17 cellular contexts compared by ENCODE assay signal in the genomic region with DNA sequence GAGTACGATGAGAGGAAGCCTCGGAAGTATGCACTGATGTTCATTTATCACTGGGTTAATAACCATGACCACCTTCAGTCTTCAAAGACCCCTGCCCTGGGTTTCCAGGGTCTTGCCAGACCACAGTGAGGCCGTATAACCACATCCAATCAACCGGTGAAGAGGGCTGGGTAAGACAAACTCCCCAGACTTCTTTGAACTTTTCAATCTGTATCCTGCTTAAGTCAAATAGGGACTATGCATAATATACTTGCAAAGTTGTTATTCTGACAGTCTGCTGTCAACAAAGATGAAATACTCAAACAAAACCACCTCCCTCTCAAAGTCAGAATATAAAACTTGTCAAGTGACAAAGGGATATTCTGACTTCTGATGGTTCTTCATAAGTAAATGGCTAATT. TPM values are rescaled to one million over a fixed set of nuclear protein-coding genes. Genes with fewer than 3 reads are reported as not detected.
DNase-seq lines count a peak whose midpoint lies in the region; ATAC-seq and TF ChIP-seq lines count a peak whose summit lies in the region.
"Had no signal": no experiment of that assay in that cellular context is flagged by ENCODE, and none has a peak within 500 bp of the region (broad histone marks: within the 10 kb centered on the region; RNA-seq: fewer than 3 reads in every experiment).

No MANE protein-coding gene starts in this region.

- H3K27me3 Mint-ChIP-seq in CD8-positive, alpha-beta T cell (ENCODE audit: low read depth): no peaks in the 10 kb centered on the region
- peaks cover 6% of the 10 kb centered on the region for H3K27me3 Mint-ChIP-seq in endothelial cell (ENCODE audit: unreplicated experiment)

- H3K4me1 Mint-ChIP-seq in CD8-positive, alpha-beta T cell (ENCODE audit: low read depth): peaks cover 50% of the 10 kb centered on the region
- peaks cover 47% of the 10 kb centered on the region for H3K4me1 Mint-ChIP-seq in endothelial cell (ENCODE audit: unreplicated experiment)

- no peak for TF ChIP-seq CTCF in CD8-positive, alpha-beta T cell (IDR thresholded peaks at IDR 0.05)
- TF ChIP-seq CTCF in neutrophil (IDR thresholded peaks at IDR 0.05) (no peak), endothelial cell (IDR thresholded peaks at IDR 0.05; ENCODE audit: unreplicated experiment) (no peak)

- no peak overlapping the region for H2AK5ac ChIP-seq in mesendoderm (ENCODE audit: low read length)

- DNase-seq in CD8-positive, alpha-beta T cell: no peak
- DNase-seq in mesendoderm (no peak), endothelial cell (ENCODE audit: low spot score) (no peak), NCI-H345 treated with DMSO at 0.1 percent for 48 hours (lab: John Stamatoyannopoulos, UW; ENCODE audit: unreplicated experiment) (no peak), NCI-H510A (lab: John Stamatoyannopoulos, UW) (no peak)
- DNase-seq: COR-L47, DMS 273 treated with DMSO at 0.1 percent for 48 hours, DND-41, NCI-H1417 treated with DMSO at 0.1 percent for 48 hours, NCI-H187 treated with DMSO at 0.1 percent for 48 hours, NCI-H226, NCI-H526 had no signal

- no peak overlapping the region for H3K4me3 ChIP-seq in CD8-positive, alpha-beta T cell (ENCODE audit: low read depth, low read length)
- no peak overlapping the region for H3K4me3 ChIP-seq in mesendoderm (ENCODE audit: low read length)
- H3K4me3 ChIP-seq in neutrophil (ENCODE audit: low read depth in 1 of 2, low read length in 1 of 2): no peak overlapping the region
- H3K4me3 ChIP-seq: SJSA1 had no signal

- peaks cover 24% of the 10 kb centered on the region for H3K4me1 ChIP-seq in CD8-positive, alpha-beta T cell (ENCODE audit: insufficient read depth, low read length)
- peaks cover 4% of the 10 kb centered on the region for H3K4me1 ChIP-seq in mesendoderm (ENCODE audit: control insufficient read depth, low read depth, low read length)
- H3K4me1 ChIP-seq in neutrophil (ENCODE audit: control insufficient read depth in 1 of 2, insufficient read depth in 1 of 2, low read depth in 1 of 2, low read length in 1 of 2): peaks cover 57 to 58% of the 10 kb centered on the region in 2 experiments
- H3K4me1 ChIP-seq: SJSA1 had no signal

- no peak overlapping the region for H3K4me3 Mint-ChIP-seq in CD8-positive, alpha-beta T cell
- no peak overlapping the region for H3K4me3 Mint-ChIP-seq in endothelial cell (ENCODE audit: unreplicated experiment)

- H3K4me2 ChIP-seq in mesendoderm (ENCODE audit: low read length): no peak overlapping the region

- H3K79me2 ChIP-seq in mesendoderm (ENCODE audit: control insufficient read depth, insufficient read depth, low read length): peaks cover 42% of the 10 kb centered on the region

- no peak overlapping the region for H2BK15ac ChIP-seq in mesendoderm (replicated peaks; ENCODE audit: low read depth)

- POLR2A ChIA-PET in CD8-positive, alpha-beta T cell (lab: Charles Lee): interaction anchor here (0.9 kb wide), 1 partner anchor 42 kb away, joined by 4 read pairs; no protein-coding TSS in a partner anchor

- no peaks in the 10 kb centered on the region for H3K36me3 ChIP-seq in CD8-positive, alpha-beta T cell (ENCODE audit: insufficient read depth, low read length)
- no peaks in the 10 kb centered on the region for H3K36me3 ChIP-seq in mesendoderm (ENCODE audit: control insufficient read depth, insufficient read depth, low read length)
- H3K36me3 ChIP-seq in neutrophil: peaks cover 20% of the 10 kb centered on the region

- H2BK5ac ChIP-seq in mesendoderm (ENCODE audit: low read length): no peak overlapping the region

- H3K9me3 ChIP-seq in CD8-positive, alpha-beta T cell (ENCODE audit: low read length): no peaks in the 10 kb centered on the region
- no peaks in the 10 kb centered on the region for H3K9me3 ChIP-seq in neutrophil
- H3K9me3 ChIP-seq: SJSA1 had no signal

- CTCF ChIA-PET in CD8-positive, alpha-beta T cell (lab: Charles Lee): interaction anchor here (1.0 kb wide), 1 partner anchor 55 kb away, joined by 3 read pairs; no protein-coding TSS in a partner anchor

- no CpG with 5 or more reads among the region's 4 CpGs for WGBS in mesendoderm (ENCODE audit: extremely low coverage, insufficient coverage, low lambda C conversion rate)

- H3K18ac ChIP-seq in mesendoderm (ENCODE audit: low read length): peak overlapping the region; percentile 76

- intact Hi-C loops in CD8-positive, alpha-beta T cell (cut with DNase I, micrococcal nuclease): no loop called here

- H3K4ac ChIP-seq in mesendoderm (ENCODE audit: low read depth, low read length): no peak overlapping the region

- no peak overlapping the region for H3K9ac ChIP-seq in mesendoderm (ENCODE audit: low read length)

- no peak overlapping the region for H3K27ac Mint-ChIP-seq in CD8-positive, alpha-beta T cell
- no peak overlapping the region for H3K27ac Mint-ChIP-seq in endothelial cell (ENCODE audit: unreplicated experiment)

- H3K79me1 ChIP-seq in mesendoderm (ENCODE audit: low read length): peaks cover 30% of the 10 kb centered on the region

- no peak overlapping the region for H3K27ac ChIP-seq in CD8-positive, alpha-beta T cell (ENCODE audit: low read depth, low read length)
- H3K27ac ChIP-seq in cingulate gyrus (ENCODE audit: low read depth, low read length) (peak overlapping the region; percentile 83), mesendoderm (ENCODE audit: low read depth, low read length) (no peak overlapping the region), neutrophil (peak overlapping the region; percentile 88)
- H3K27ac ChIP-seq: C4-2B, SJSA1 had no signal

- H3K56ac ChIP-seq in mesendoderm (ENCODE audit: low read length): no peak overlapping the region

- H3K23ac ChIP-seq in mesendoderm (ENCODE audit: low read length): no peak overlapping the region

- H2BK120ac ChIP-seq in mesendoderm (ENCODE audit: low read depth, low read length): no peak overlapping the region

- ATAC-seq in CD8-positive, alpha-beta T cell: peak; percentile 31
- ATAC-seq: Panc1 had no signal

- no peak overlapping the region for H4K5ac ChIP-seq in mesendoderm (ENCODE audit: low read length)

- H3K9me3 Mint-ChIP-seq in CD8-positive, alpha-beta T cell: no peaks in the 10 kb centered on the region
- H3K9me3 Mint-ChIP-seq in endothelial cell (ENCODE audit: unreplicated experiment): no peaks in the 10 kb centered on the region

- peaks cover 25% of the 10 kb centered on the region for H3K36me3 Mint-ChIP-seq in CD8-positive, alpha-beta T cell
- peaks cover 19% of the 10 kb centered on the region for H3K36me3 Mint-ChIP-seq in endothelial cell (ENCODE audit: low read depth, unreplicated experiment)

- H3K27me3 ChIP-seq in CD8-positive, alpha-beta T cell (ENCODE audit: insufficient read depth, low read length): no peaks in the 10 kb centered on the region
- H3K27me3 ChIP-seq in mesendoderm (ENCODE audit: insufficient read depth, low read length, poor library complexity) (no peaks in the 10 kb centered on the region), neutrophil (no peaks in the 10 kb centered on the region)
- H3K27me3 ChIP-seq: SJSA1 had no signal

- H4K8ac ChIP-seq in mesendoderm (ENCODE audit: low read depth, low read length): no peak overlapping the region

RNA-seq across cellular contexts. Expression of gene KLF7, which starts 54.0 kb away (rescaled TPM):
- total RNA-seq in CD8-positive, alpha-beta T cell: 10 to 100 TPM; 62.1 to 66.6 TPM
- polyA plus RNA-seq in mesendoderm (2013, experiment 1 of 2): 44.5 TPM
- polyA plus RNA-seq in mesendoderm (2013, experiment 2 of 2): 41.8 TPM
- total RNA-seq in endothelial cell (ENCODE audit: unreplicated experiment): 120 TPM

Comparison
In these comparisons a context has a peak if more than half of its experiments do, and no peak if none do; other contexts are left out.
1. H3K27ac ChIP-seq: peak in cingulate gyrus (single experiment) and neutrophil (single experiment); none in CD8-positive, alpha-beta T cell (single experiment) and mesendoderm (single experiment).